In the genomic region with DNA sequence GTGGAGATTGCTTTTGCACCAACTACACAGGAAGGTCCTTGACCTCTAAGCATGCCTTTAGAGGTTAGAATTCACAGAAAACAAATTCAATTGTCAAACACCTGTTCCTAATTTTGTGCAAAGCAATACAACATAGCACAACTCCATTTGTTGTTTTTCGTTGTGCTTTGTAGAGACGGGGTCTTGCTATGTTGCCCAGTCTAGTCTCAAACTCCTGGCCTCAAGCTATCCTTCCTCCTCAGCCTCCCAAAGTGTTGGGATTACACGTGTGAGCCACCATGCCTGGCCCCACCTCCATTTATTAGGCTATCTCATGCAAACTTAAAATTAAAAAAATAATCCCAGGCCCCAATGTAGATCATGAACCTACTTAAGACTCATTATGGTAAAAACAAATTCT, we compare ENCODE assay signal across 1 cellular context.
TF ChIP-seq lines count a peak whose summit lies in the region.

No MANE protein-coding gene starts in this region.

TF ChIP-seq in K562, 482 proteins besides CTCF, POLR2A, EP300 and RAD21:
- TF ChIP-seq POLR2AphosphoS5 (IDR thresholded peaks at IDR 0.05; ENCODE audit: control insufficient read depth, insufficient read depth, low read depth, low read length) (0 out of 2 replicates have a peak, but pooled peaks have one; percentile 16), TEAD2 (tag; IDR thresholded peaks at IDR 0.05) (no peak), RBM25 (IDR thresholded peaks at IDR 0.05; ENCODE audit: low read depth, low read length, severe bottlenecking) (peak; percentile 45), ZNF121 (CRISPR knock-in tag; conservative IDR thresholded peaks at IDR 0.05) (peak; percentile 83), CBX5 (IDR thresholded peaks at IDR 0.05; ENCODE audit: borderline replicate concordance, low read depth) (no peak), ELF2 (CRISPR knock-in tag; IDR thresholded peaks at IDR 0.05) (no peak), HDAC1 (IDR thresholded peaks at IDR 0.05) (no peak), KDM4B (IDR thresholded peaks at IDR 0.05; ENCODE audit: borderline replicate concordance in 2 of 2, low read depth in 1 of 2) (no peak), BACH1 (tag; IDR thresholded peaks at IDR 0.05) (no peak)
